In genomic region chr4:102734116-102734515, GRCh38 we compare ENCODE assay signal across 15 cellular contexts. TPM values are rescaled to one million over a fixed set of nuclear protein-coding genes. Genes with fewer than 3 reads are reported as not detected.
DNase-seq lines count a peak whose midpoint lies in the region; ATAC-seq, FAIRE-seq and TF ChIP-seq lines count a peak whose summit lies in the region.
"Had no signal": no experiment of that assay in that cellular context is flagged by ENCODE, and none has a peak within 500 bp of the region (broad histone marks: within the 10 kb centered on the region; RNA-seq: fewer than 3 reads in every experiment).

No MANE protein-coding gene starts in this region.

- H3K4me2 ChIP-seq in K562 (ENCODE audit: insufficient read depth, low read length) = 0 out of 2 replicates have a peak overlapping the region, but pooled peaks have one; percentile 12

- 0 out of 2 replicates have a peak overlapping the region, but pooled peaks have one; percentile 11 for H2AFZ ChIP-seq in K562 (ENCODE audit: low read depth, low read length)

- FAIRE-seq in K562 (lab: Jason Lieb, UNC) = no peak

- BruUV-seq in K562 (replicated peaks; lab: Mats Ljungman, UMichigan) = no TSS peak

- ATAC-seq in right cardiac atrium = no peak
- no peak for ATAC-seq in left cardiac atrium
- peak; percentile 9 for ATAC-seq in HG02870 (IDR thresholded peaks at IDR 0.05; ENCODE audit: unreplicated experiment)
- ATAC-seq in K562 = peak; percentile 11
- no peak for ATAC-seq in GM18502 (IDR thresholded peaks at IDR 0.05; ENCODE audit: poor library complexity, unreplicated experiment)
- ATAC-seq: SK-N-SH treated with all-trans-retinoic acid at 6 μM for 48 hours had no signal

- TF ChIP-seq CTCF in K562 (IDR thresholded peaks at IDR 0.05 in 2 of 3, conservative IDR thresholded peaks at IDR 0.05 in 1 of 3; ENCODE audit: insufficient read depth in 2 of 3, low read depth in 1 of 3, low read length in 3 of 3) (no peak), breast epithelium (IDR thresholded peaks at IDR 0.05) (no peak)

- no peak for TF ChIP-seq RAD21 in K562 (CRISPR knock-in tag; conservative IDR thresholded peaks at IDR 0.05 in 1 of 2, IDR thresholded peaks at IDR 0.05 in 1 of 2)

- H3K4me1 ChIP-seq in right cardiac atrium (ENCODE audit: control insufficient read depth, insufficient read depth, low read length) (no peaks in the 10 kb centered on the region), K562 (replicated peaks in 1 of 2; ENCODE audit: control insufficient read depth in 2 of 2, insufficient read depth in 2 of 2, low read length in 2 of 2) (peaks cover 14% of the 10 kb centered on the region in 2 experiments), breast epithelium (no peaks in the 10 kb centered on the region)
- H3K4me1 ChIP-seq: prostate gland had no signal

- H4K20me1 ChIP-seq in K562 (replicated peaks; ENCODE audit: control insufficient read depth, insufficient read depth, low read length) = no peaks in the 10 kb centered on the region

- intact Hi-C loops in right cardiac atrium (cut with DNase I) = no loop called here
- intact Hi-C loops in left cardiac atrium (cut with DNase I) = no loop called here
- intact Hi-C loops in K562 (cut with micrococcal nuclease) = no loop called here
- intact Hi-C loops in breast epithelium (cut with DNase I; ENCODE audit: low total_unique reads) = no loop called here

- CTCF ChIA-PET in K562 (lab: Yijun Ruan, JAX; ENCODE audit: low intra/inter-chr PET ratio) = no interaction called here

- in situ Hi-C loops in K562 (cut with MboI) = no loop called here

- H3K4me3 ChIP-seq in right cardiac atrium (ENCODE audit: low read length) (no peak overlapping the region), K562 (no peak overlapping the region), breast epithelium (no peak overlapping the region)
- H3K4me3 ChIP-seq: prostate gland had no signal

- POLR2A ChIA-PET in K562 (lab: Yijun Ruan, JAX) = no interaction called here

- H3K27me3 ChIP-seq in right cardiac atrium (ENCODE audit: control insufficient read depth, insufficient read depth) (no peaks in the 10 kb centered on the region), K562 (ENCODE audit: control insufficient read depth in 2 of 2, insufficient read depth in 2 of 2, low read length in 2 of 2) (no peaks in the 10 kb centered on the region), breast epithelium (no peaks in the 10 kb centered on the region)

- TF ChIP-seq POLR2A in K562 (conservative IDR thresholded peaks at IDR 0.05) = no peak
- TF ChIP-seq POLR2A in breast epithelium (IDR thresholded peaks at IDR 0.05) = no peak

- no peak for TF ChIP-seq EP300 in K562 (IDR thresholded peaks at IDR 0.05; ENCODE audit: low read length)

- H3K27ac ChIP-seq in right cardiac atrium (ENCODE audit: low read length) = peak overlapping the region; percentile 46
- H3K27ac ChIP-seq in K562 (ENCODE audit: extremely low read depth, low read depth, low read length) = peak overlapping the region; percentile 27; the same call in 2 of the 3 replicates
- H3K27ac ChIP-seq in breast epithelium = no peak overlapping the region
- H3K27ac ChIP-seq: prostate gland had no signal

- no peak for DNase-seq in right cardiac atrium
- no peak for DNase-seq in left cardiac atrium
- peak in 1 of 4 experiments; percentile 37 for DNase-seq in K562 (ENCODE audit: extremely low read depth in 1 of 4, low spot score in 3 of 4)
- no peak for DNase-seq in dedifferentiated amniotic fluid mesenchymal stem cell (ENCODE audit: extremely low spot score)
- no peak for DNase-seq in HPDE6-E6E7 (ENCODE audit: extremely low spot score)
- DNase-seq in breast epithelium (ENCODE audit: low spot score in 2 of 2) = no peak
- DNase-seq: activated CD4-positive, alpha-beta T cell treated with anti-CD3 and anti-CD28 coated beads for 1 hour; activated gamma-delta T cell; KG1; NCI-H1930; stimulated activated CD4-positive, alpha-beta T cell treated with anti-CD3 and anti-CD28 coated beads, Interleukin-4, amount 100 ng/mL, for 1 hour had no signal

- no peaks in the 10 kb centered on the region for H3K9me3 ChIP-seq in right cardiac atrium (ENCODE audit: control insufficient read depth, low read length)
- no peaks in the 10 kb centered on the region for H3K9me3 ChIP-seq in K562 (replicated peaks; ENCODE audit: control insufficient read depth, insufficient read depth, low read depth, low read length)
- no peaks in the 10 kb centered on the region for H3K9me3 ChIP-seq in breast epithelium
- H3K9me3 ChIP-seq: prostate gland had no signal

- H3K79me2 ChIP-seq in K562 (ENCODE audit: control insufficient read depth, insufficient read depth, low read length) = peaks cover 6% of the 10 kb centered on the region; the same call in 1 of the 3 replicates

- H3K9ac ChIP-seq in K562 (ENCODE audit: insufficient read depth in 1 of 2, low read depth in 2 of 2, low read length in 2 of 2) = no peak overlapping the region

- WGBS in right cardiac atrium = 90% methylated on average over 5 of the region's 5 CpGs
- WGBS in K562 (ENCODE audit: insufficient coverage, low coverage, missing lambda C conversion rate) = 37% methylated on average over 5 of the region's 5 CpGs

- no peaks in the 10 kb centered on the region; the same call in 2 of the 3 replicates for H3K36me3 ChIP-seq in K562 (ENCODE audit: control insufficient read depth, insufficient read depth, low read length)
- H3K36me3 ChIP-seq in breast epithelium = no peaks in the 10 kb centered on the region
- H3K36me3 ChIP-seq: prostate gland had no signal

- H3K9me1 ChIP-seq in K562 (ENCODE audit: control insufficient read depth, insufficient read depth, low read length) = no peaks in the 10 kb centered on the region

TF ChIP-seq in K562, 482 proteins besides CTCF, POLR2A, EP300 and RAD21 (continues in another document):
- TF ChIP-seq SP1 (CRISPR knock-in tag; IDR thresholded peaks at IDR 0.05) = no peak
- TF ChIP-seq ZNF778 (CRISPR knock-in tag; IDR thresholded peaks at IDR 0.05) = no peak

RNA-seq across cellular contexts. Expression of gene MANBA, which starts 26.7 kb away (rescaled TPM):
- total RNA-seq in right cardiac atrium = 10 to 100 TPM; 27.5 to 36.5 (median 31.5) TPM
- polyA plus RNA-seq in right cardiac atrium = 9.0 TPM
- total RNA-seq in left cardiac atrium = 10 to 100 TPM; 22.2 to 26.8 TPM
- total RNA-seq in K562 (2011; cell fraction: chromatin; rRNA removed; ENCODE audit: low replicate concordance) = 13.7 and 32.2 TPM in 2 replicates
- total RNA-seq in K562 (2011; cell fraction: nucleolus; rRNA removed) = 9.7 TPM in 2 replicates
- 15.8 and 21.3 TPM in 2 replicates for total RNA-seq in K562 (2011; cell fraction: nucleoplasm; rRNA removed)
- 8.2 and 10.9 TPM in 2 replicates for total RNA-seq in K562 (2014; rRNA removed)
- total RNA-seq in K562 (2014; rRNA removed; fragmentation: Illumina TruSeq; extraction: Trizol) = 9.0 and 9.4 TPM in 2 replicates
- total RNA-seq in K562 (2015; rRNA removed; fragmentation: Illumina TruSeq; extraction: Trizol) = 12.9 and 13.3 TPM in 2 replicates
- total RNA-seq in K562 (2021) = 7.7 TPM in 2 replicates
- polyA plus RNA-seq in K562 (2011; rRNA removed) = 2.8 and 5.3 TPM in 2 replicates
- 4.7 and 6.0 TPM in 2 replicates for polyA plus RNA-seq in K562 (2011; cell fraction: cytosol; rRNA removed)
- polyA plus RNA-seq in K562 (2011; cell fraction: nucleus; rRNA removed) = 9.1 and 15.4 TPM in 2 replicates
- polyA plus RNA-seq in K562 (2012) = 9.1 and 18.3 TPM in 2 replicates
- 6.6 and 7.8 TPM in 2 replicates for polyA plus RNA-seq in K562 (2014; fragmentation: Illumina TruSeq; extraction: Trizol)
- 1 to 10 TPM; 1.8 to 3.7 TPM for polyA plus RNA-seq in K562 (2014; fragmentation: Nextera tagmentation; extraction: Ambion mirVana)
- polyA plus RNA-seq in K562 (2014; rRNA removed) = 4.7 and 6.1 TPM in 2 replicates
- polyA minus RNA-seq in K562 (2011; rRNA and poly(A)+ RNA removed) = 6.0 and 11.7 TPM in 2 replicates
- polyA minus RNA-seq in K562 (2011; cell fraction: cytosol; rRNA and poly(A)+ RNA removed) = 5.5 and 7.5 TPM in 2 replicates
- 14.5 and 20.7 TPM in 2 replicates for polyA minus RNA-seq in K562 (2011; cell fraction: nucleus; rRNA and poly(A)+ RNA removed)
- total RNA-seq in breast epithelium = 10 to 100 TPM; 47.8 to 56.2 (median 49.8) TPM

Comparison
In these comparisons a context has a peak if more than half of its experiments do, and no peak if none do; other contexts are left out.
1. ATAC-seq: peak in HG02870 (single experiment) and K562 (single experiment); none in right cardiac atrium (0 of 2), left cardiac atrium (0 of 2) and GM18502 (single experiment).
2. H3K27ac ChIP-seq: peak in right cardiac atrium (single experiment) and K562 (single experiment); none in breast epithelium (0 of 2).